In the genomic region with DNA sequence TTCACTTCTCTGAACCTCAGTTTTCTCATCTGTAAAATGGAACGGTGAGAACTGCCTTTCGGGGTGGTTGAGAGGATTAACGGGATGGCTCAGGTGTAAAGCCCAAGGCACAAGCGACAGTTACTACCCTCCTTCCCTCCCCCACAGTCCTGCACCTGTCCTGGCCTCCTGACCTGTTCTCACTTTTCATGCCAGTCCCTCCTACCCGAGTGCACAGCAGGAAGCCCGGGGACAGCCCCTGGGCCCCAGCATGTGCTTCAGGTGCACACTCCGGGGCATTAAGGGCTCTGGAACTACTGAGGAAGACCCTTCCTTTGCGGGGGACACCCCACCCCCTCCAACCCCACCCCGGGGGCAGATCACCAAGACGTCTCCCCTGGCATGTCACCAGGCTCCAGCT, we compare ENCODE assay signal across 4 cellular contexts. TPM values are rescaled to one million over a fixed set of nuclear protein-coding genes. Genes with fewer than 3 reads are reported as not detected.
"Had no signal": no experiment of that assay in that cellular context is flagged by ENCODE, and none has a peak within 500 bp of the region (broad histone marks: within the 10 kb centered on the region; RNA-seq: fewer than 3 reads in every experiment).

No MANE protein-coding gene starts in this region.

RNA-seq across cellular contexts. Expression of a gene that starts 34.1 kb away (rescaled TPM):
- total RNA-seq: activated T-cell treated with anti-CD3 and anti-CD28 coated beads, Interleukin-2, amount 50 U/mL, for 72 hours; aorta; breast epithelium; Right ventricle myocardium inferior had no signal
- polyA plus RNA-seq: aorta had no signal
